Comparison of ENCODE assay signal across 14 cellular contexts in genomic region chr16:89410322-89410721, GRCh38.
DNase-seq lines count a peak whose midpoint lies in the region; ATAC-seq and TF ChIP-seq lines count a peak whose summit lies in the region.
"Had no signal": no experiment of that assay in that cellular context is flagged by ENCODE, and none has a peak within 500 bp of the region (broad histone marks: within the 10 kb centered on the region; RNA-seq: fewer than 3 reads in every experiment).

No MANE protein-coding gene starts in this region.

- H3K4me1 ChIP-seq in ACC112 (ENCODE audit: control insufficient read depth, insufficient read depth, low read length, unreplicated experiment) = peaks cover 58% of the 10 kb centered on the region
- peaks cover 74% of the 10 kb centered on the region for H3K4me1 ChIP-seq in GM23338 (ENCODE audit: insufficient read depth)

- H3K9me3 Mint-ChIP-seq in GM23338 (no peaks in the 10 kb centered on the region), nephron (no peaks in the 10 kb centered on the region)

- H3K27ac Mint-ChIP-seq in GM23338 = no peak overlapping the region
- peak overlapping the region; percentile 76 to 82 (median 80) for H3K27ac Mint-ChIP-seq in nephron

- H4K20me1 ChIP-seq in GM23338 (replicated peaks; ENCODE audit: insufficient read depth) = peaks cover 92% of the 10 kb centered on the region

- H3K4me1 Mint-ChIP-seq in GM23338 (peaks cover 80% of the 10 kb centered on the region), nephron (peaks cover 76% of the 10 kb centered on the region)

- peaks cover 3% of the 10 kb centered on the region; the same call in 2 of the 3 replicates for H3K36me3 Mint-ChIP-seq in GM23338 (ENCODE audit: low read depth)
- H3K36me3 Mint-ChIP-seq in nephron (ENCODE audit: low read depth) = no peaks in the 10 kb centered on the region

- no peaks in the 10 kb centered on the region for H3K27me3 ChIP-seq in ACC112 (ENCODE audit: insufficient read depth, low read length)
- no peaks in the 10 kb centered on the region for H3K27me3 ChIP-seq in GM23338 (ENCODE audit: insufficient read depth)
- H3K27me3 ChIP-seq in brain microvascular endothelial cell (replicated peaks) = no peaks in the 10 kb centered on the region
- H3K27me3 ChIP-seq: spleen had no signal

- H2AFZ ChIP-seq in ACC112 (ENCODE audit: low read length, unreplicated experiment) (no peak overlapping the region), GM23338 (no peak overlapping the region)

- no peaks in the 10 kb centered on the region for H3K36me3 ChIP-seq in ACC112 (ENCODE audit: insufficient read depth, low read length)
- no peaks in the 10 kb centered on the region for H3K36me3 ChIP-seq in GM23338 (ENCODE audit: insufficient read depth)
- no peaks in the 10 kb centered on the region for H3K36me3 ChIP-seq in brain microvascular endothelial cell (replicated peaks)

- H3K9me2 ChIP-seq in GM23338 (ENCODE audit: insufficient read depth) = no peaks in the 10 kb centered on the region

- H3K4me3 ChIP-seq in ACC112 (ENCODE audit: low read depth, low read length) (no peak overlapping the region), GM23338 (no peak overlapping the region), brain microvascular endothelial cell (ENCODE audit: low read depth, low read length) (no peak overlapping the region)
- H3K4me3 ChIP-seq: spleen had no signal

- ATAC-seq in GM23338 = no peak
- ATAC-seq in HG03095 (IDR thresholded peaks at IDR 0.05; ENCODE audit: unreplicated experiment) = no peak
- no peak for ATAC-seq in GM21619 (IDR thresholded peaks at IDR 0.05; ENCODE audit: unreplicated experiment)
- ATAC-seq in GM19455 (IDR thresholded peaks at IDR 0.05; ENCODE audit: unreplicated experiment) = no peak

- H3K27me3 Mint-ChIP-seq in GM23338 (ENCODE audit: insufficient read depth, low read depth, poor library complexity) = peaks cover 36% of the 10 kb centered on the region
- H3K27me3 Mint-ChIP-seq in nephron (ENCODE audit: low read depth) = no peaks in the 10 kb centered on the region

- peaks cover 96% of the 10 kb centered on the region for H3K79me2 ChIP-seq in ACC112 (ENCODE audit: control insufficient read depth, insufficient read depth, low read length, unreplicated experiment)
- peaks cover 95% of the 10 kb centered on the region for H3K79me2 ChIP-seq in GM23338 (replicated peaks; ENCODE audit: insufficient read depth)

- no peak overlapping the region for H3K4me3 Mint-ChIP-seq in GM23338
- no peak overlapping the region for H3K4me3 Mint-ChIP-seq in nephron

- no peaks in the 10 kb centered on the region; the same call in 1 of the 2 replicates for H3F3A ChIP-seq in GM23338 (replicated peaks; ENCODE audit: low read depth)

- no peak for DNase-seq in GM23338 (ENCODE audit: low spot score)
- no peak for DNase-seq in brain microvascular endothelial cell
- DNase-seq in CD1c-positive myeloid dendritic cell (ENCODE audit: extremely low spot score) = no peak
- DNase-seq: activated CD8-positive, alpha-beta memory T cell treated with anti-CD3 and anti-CD28 coated beads, Interleukin-2, amount 50 U/mL, for 48 hours; cortex of kidney; NCI-H1436 treated with DMSO at 0.1 percent for 48 hours; NK-92 treated with Interleukin-12 subunit alpha and Interleukin-12 subunit beta, amount 100 ng/mL, for 24 hours; spleen; SW 1271 had no signal

- TF ChIP-seq CTCF in GM23338 (conservative IDR thresholded peaks at IDR 0.05; ENCODE audit: low read depth in 2 of 2) = no peak
- TF ChIP-seq CTCF in brain microvascular endothelial cell (IDR thresholded peaks at IDR 0.05; ENCODE audit: low read depth, low read length, missing control alignments) = no peak
- TF ChIP-seq CTCF in nephron (IDR thresholded peaks at IDR 0.05; ENCODE audit: unreplicated experiment in 3 of 3) = no peak

- in situ Hi-C loops in brain microvascular endothelial cell (cut with HindIII; ENCODE audit: low pct_ligation_motif_present, low sequenced_read_pairs) = no loop called here

- H3K27ac ChIP-seq in ACC112 (ENCODE audit: low read depth, low read length) (peak overlapping the region; percentile 72; the same call in 1 of the 2 replicates), GM23338 (ENCODE audit: low read depth) (peak overlapping the region; percentile 50; the same call in 1 of the 2 replicates), brain microvascular endothelial cell (peak overlapping the region; percentile 2)

- H3K4me2 ChIP-seq in GM23338 = no peak overlapping the region

TF ChIP-seq in GM23338, 12 proteins besides CTCF, POLR2A, EP300 and RAD21 (continues in another document):
- TF ChIP-seq, protein P1, sequence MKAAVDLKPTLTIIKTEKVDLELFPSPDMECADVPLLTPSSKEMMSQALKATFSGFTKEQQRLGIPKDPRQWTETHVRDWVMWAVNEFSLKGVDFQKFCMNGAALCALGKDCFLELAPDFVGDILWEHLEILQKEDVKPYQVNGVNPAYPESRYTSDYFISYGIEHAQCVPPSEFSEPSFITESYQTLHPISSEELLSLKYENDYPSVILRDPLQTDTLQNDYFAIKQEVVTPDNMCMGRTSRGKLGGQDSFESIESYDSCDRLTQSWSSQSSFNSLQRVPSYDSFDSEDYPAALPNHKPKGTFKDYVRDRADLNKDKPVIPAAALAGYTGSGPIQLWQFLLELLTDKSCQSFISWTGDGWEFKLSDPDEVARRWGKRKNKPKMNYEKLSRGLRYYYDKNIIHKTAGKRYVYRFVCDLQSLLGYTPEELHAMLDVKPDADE (IDR thresholded peaks at IDR 0.05) = no peak
- TF ChIP-seq NANOG (IDR thresholded peaks at IDR 0.05; ENCODE audit: borderline replicate concordance) = no peak
- no peak for TF ChIP-seq CREB1 (CRISPR knock-in tag; IDR thresholded peaks at IDR 0.05; ENCODE audit: low read depth)
- TF ChIP-seq, protein P2, sequence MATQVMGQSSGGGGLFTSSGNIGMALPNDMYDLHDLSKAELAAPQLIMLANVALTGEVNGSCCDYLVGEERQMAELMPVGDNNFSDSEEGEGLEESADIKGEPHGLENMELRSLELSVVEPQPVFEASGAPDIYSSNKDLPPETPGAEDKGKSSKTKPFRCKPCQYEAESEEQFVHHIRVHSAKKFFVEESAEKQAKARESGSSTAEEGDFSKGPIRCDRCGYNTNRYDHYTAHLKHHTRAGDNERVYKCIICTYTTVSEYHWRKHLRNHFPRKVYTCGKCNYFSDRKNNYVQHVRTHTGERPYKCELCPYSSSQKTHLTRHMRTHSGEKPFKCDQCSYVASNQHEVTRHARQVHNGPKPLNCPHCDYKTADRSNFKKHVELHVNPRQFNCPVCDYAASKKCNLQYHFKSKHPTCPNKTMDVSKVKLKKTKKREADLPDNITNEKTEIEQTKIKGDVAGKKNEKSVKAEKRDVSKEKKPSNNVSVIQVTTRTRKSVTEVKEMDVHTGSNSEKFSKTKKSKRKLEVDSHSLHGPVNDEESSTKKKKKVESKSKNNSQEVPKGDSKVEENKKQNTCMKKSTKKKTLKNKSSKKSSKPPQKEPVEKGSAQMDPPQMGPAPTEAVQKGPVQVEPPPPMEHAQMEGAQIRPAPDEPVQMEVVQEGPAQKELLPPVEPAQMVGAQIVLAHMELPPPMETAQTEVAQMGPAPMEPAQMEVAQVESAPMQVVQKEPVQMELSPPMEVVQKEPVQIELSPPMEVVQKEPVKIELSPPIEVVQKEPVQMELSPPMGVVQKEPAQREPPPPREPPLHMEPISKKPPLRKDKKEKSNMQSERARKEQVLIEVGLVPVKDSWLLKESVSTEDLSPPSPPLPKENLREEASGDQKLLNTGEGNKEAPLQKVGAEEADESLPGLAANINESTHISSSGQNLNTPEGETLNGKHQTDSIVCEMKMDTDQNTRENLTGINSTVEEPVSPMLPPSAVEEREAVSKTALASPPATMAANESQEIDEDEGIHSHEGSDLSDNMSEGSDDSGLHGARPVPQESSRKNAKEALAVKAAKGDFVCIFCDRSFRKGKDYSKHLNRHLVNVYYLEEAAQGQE (IDR thresholded peaks at IDR 0.05; ENCODE audit: unreplicated experiment) = no peak
- no peak for TF ChIP-seq JUNB (IDR thresholded peaks at IDR 0.05; ENCODE audit: unreplicated experiment)
- TF ChIP-seq ZNF114 (CRISPR knock-in tag; IDR thresholded peaks at IDR 0.05) = no peak
- TF ChIP-seq STAT1 (IDR thresholded peaks at IDR 0.05; ENCODE audit: unreplicated experiment) = no peak
- no peak for TF ChIP-seq EZH2phosphoT487 (IDR thresholded peaks at IDR 0.05; ENCODE audit: unreplicated experiment)
- no peak for TF ChIP-seq EZH2 (IDR thresholded peaks at IDR 0.05; ENCODE audit: low read depth, unreplicated experiment)

Comparison
In these comparisons a context has a peak if more than half of its experiments do, and no peak if none do; other contexts are left out.
1. H3K27ac ChIP-seq: peak in every context shown above with its lines; median percentile 72 in ACC112; 50 in GM23338; 2 in brain microvascular endothelial cell.